8 cellular contexts compared by ENCODE assay signal in the genomic region with DNA sequence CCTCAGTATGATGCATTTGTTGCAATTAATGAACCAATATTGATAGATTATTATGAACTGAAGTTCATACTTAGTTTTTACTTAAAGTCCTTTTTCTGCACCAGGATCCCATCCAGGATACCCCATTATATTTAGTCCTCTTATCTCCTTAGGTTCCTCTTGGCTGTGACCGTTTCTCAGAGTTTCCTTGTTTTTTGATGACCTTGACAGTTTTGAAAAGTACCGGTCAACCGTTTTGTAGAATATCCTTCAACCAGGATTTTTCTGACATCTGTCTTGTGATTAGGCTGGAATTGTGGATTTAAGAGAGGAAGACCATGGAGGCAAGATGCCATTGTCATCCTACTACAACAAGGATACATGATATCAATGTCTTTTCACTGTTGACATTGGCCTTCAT.
"Had no signal": no experiment of that assay in that cellular context is flagged by ENCODE, and none has a peak within 500 bp of the region (broad histone marks: within the 10 kb centered on the region; RNA-seq: fewer than 3 reads in every experiment).

No MANE protein-coding gene starts in this region.

- H3K27ac Mint-ChIP-seq: GM23338, H9 had no signal

- H3K27ac ChIP-seq: KMS-11 had no signal

- H3K4me2 ChIP-seq: GM23338, KMS-11 had no signal

- H3K9me3 Mint-ChIP-seq: GM23338, H9 had no signal

- H3K4me3 ChIP-seq: GM23338 had no signal

- H3K4me3 Mint-ChIP-seq: GM23338, H9 had no signal

- FAIRE-seq: H1, H54, HTR-8/SVneo had no signal

- H3K4me1 Mint-ChIP-seq: GM23338, H9 had no signal

- ATAC-seq: GM23338 had no signal

- H2AFZ ChIP-seq: GM23338 had no signal

- DNase-seq: H9, HCEC 1CT, KBM-7 had no signal

- H3K9ac ChIP-seq: KMS-11 had no signal
